Comparison of ENCODE assay signal across 8 cellular contexts in genomic region chr11:125062931-125063428, GRCh38. TPM values are rescaled to one million over a fixed set of nuclear protein-coding genes. Genes with fewer than 3 reads are reported as not detected.
DNase-seq lines count a peak whose midpoint lies in the region; ATAC-seq and TF ChIP-seq lines count a peak whose summit lies in the region.

Gene SLC37A2 (plus strand): TSS chr11:125063305. CDS start chr11:125063368, 63 bp downstream.

- WGBS in HUES64 = under 1% methylated on average over 46 of the region's 46 CpGs

- CTCF ChIA-PET in WTC11 (lab: Charles Lee) = interaction anchor here (0.8 to 2.1 kb wide), 11 partner anchors 15 to 366 kb away, joined by 3 to 14 read pairs (median 6); no protein-coding TSS in a partner anchor

- no peaks in the 10 kb centered on the region for H3K9me3 ChIP-seq in HUES64 (ENCODE audit: insufficient read depth, low read depth, low read length)
- H3K9me3 ChIP-seq in effector memory CD4-positive, alpha-beta T cell (ENCODE audit: control insufficient read depth, low read length) = no peaks in the 10 kb centered on the region

- H3K36me3 Mint-ChIP-seq in WTC11 = no peaks in the 10 kb centered on the region

- peaks cover 61% of the 10 kb centered on the region for H3K27me3 ChIP-seq in HUES64 (ENCODE audit: insufficient read depth, low read length)
- peaks cover 10% of the 10 kb centered on the region for H3K27me3 ChIP-seq in effector memory CD4-positive, alpha-beta T cell (replicated peaks; ENCODE audit: control insufficient read depth, insufficient read depth, low read length, poor library complexity, severe bottlenecking)

- TF ChIP-seq CTCF in WTC11 (IDR thresholded peaks at IDR 0.05) = no peak

- DNase-seq in WTC11 (ENCODE audit: low spot score) = peak; percentile 73
- peak in 2 of 3 donors; percentile 7 to 30 for DNase-seq in effector memory CD4-positive, alpha-beta T cell
- DNase-seq in medulla oblongata (ENCODE audit: extremely low spot score) = peak; percentile 73
- peak; percentile 7 for DNase-seq in stimulated activated CD8-positive, alpha-beta memory T cell treated with anti-CD3 and anti-CD28 coated beads, Interleukin-12 subunit alpha, Interleukin-12 subunit beta, amount 100 ng/mL, for 24 hours (ENCODE audit: extremely low read depth)
- DNase-seq in GDM1 (lab: John Stamatoyannopoulos, UW) = no peak

- no peaks in the 10 kb centered on the region for H3K36me3 ChIP-seq in HUES64 (ENCODE audit: insufficient read depth, low read length)
- no peaks in the 10 kb centered on the region for H3K36me3 ChIP-seq in effector memory CD4-positive, alpha-beta T cell (ENCODE audit: control insufficient read depth, insufficient read depth, low read length)

- peaks cover 59% of the 10 kb centered on the region for H3K27me3 Mint-ChIP-seq in WTC11 (ENCODE audit: low read depth)

- H3K4me3 ChIP-seq in GM08714 (ENCODE audit: low read length) = peak within 1 kb of the TSS; percentile 67; the same call in 1 of the 2 replicates
- peak within 1 kb of the TSS; percentile 80 for H3K4me3 ChIP-seq in HUES64 (ENCODE audit: low read length)
- peak within 1 kb of the TSS; percentile 73 for H3K4me3 ChIP-seq in effector memory CD4-positive, alpha-beta T cell (ENCODE audit: insufficient read depth, low read depth, low read length, poor library complexity, severe bottlenecking)

- H3K9me3 Mint-ChIP-seq in WTC11 = no peaks in the 10 kb centered on the region

- H3K4me3 Mint-ChIP-seq in WTC11 = peak within 1 kb of the TSS; percentile 77

- peaks cover 8% of the 10 kb centered on the region; the same call in 1 of the 2 replicates for H3K4me1 Mint-ChIP-seq in WTC11

- ATAC-seq in GM21576 (IDR thresholded peaks at IDR 0.05; ENCODE audit: unreplicated experiment) (peak; percentile 95), WTC11 (peak; percentile 90)

- H3K27ac ChIP-seq in HUES64 (ENCODE audit: low read depth, low read length) = no peak within 1 kb of the TSS
- H3K27ac ChIP-seq in effector memory CD4-positive, alpha-beta T cell (ENCODE audit: insufficient read depth, low read length, poor library complexity, severe bottlenecking) = no peak within 1 kb of the TSS

- POLR2A ChIA-PET in WTC11 (lab: Charles Lee) = interaction anchor here (0.6 to 1.4 kb wide), 2 partner anchors 109 to 296 kb away, joined by 3 read pairs; partner anchors contain the start of gene CCDC15

- no peak within 1 kb of the TSS for H3K27ac Mint-ChIP-seq in WTC11

- H3K4me1 ChIP-seq in HUES64 (ENCODE audit: insufficient read depth, low read length) = 0 out of 2 replicates have a peak, but pooled peaks cover 3% of the 10 kb centered on the region
- H3K4me1 ChIP-seq in effector memory CD4-positive, alpha-beta T cell (ENCODE audit: control insufficient read depth, insufficient read depth, low read length, poor library complexity, severe bottlenecking) = peaks cover 7% of the 10 kb centered on the region

- H3K9ac ChIP-seq in HUES64 (ENCODE audit: low read depth, low read length) = peak within 1 kb of the TSS; percentile 37; the same call in 1 of the 2 replicates

TF ChIP-seq in WTC11, 78 proteins besides CTCF, POLR2A, EP300 and RAD21 (continues in another document):
- TF ChIP-seq PRRX2 (CRISPR knock-in tag; IDR thresholded peaks at IDR 0.05) = no peak
- TF ChIP-seq ATF3 (CRISPR knock-in tag; conservative IDR thresholded peaks at IDR 0.05) = no peak
- TF ChIP-seq ZNF425 (CRISPR knock-in tag; conservative IDR thresholded peaks at IDR 0.05) = no peak
- TF ChIP-seq GABPB1 (CRISPR knock-in tag; IDR thresholded peaks at IDR 0.05) = no peak
- no peak for TF ChIP-seq E2F4 (CRISPR knock-in tag; IDR thresholded peaks at IDR 0.05; ENCODE audit: borderline replicate concordance, low read depth)
- TF ChIP-seq RELA (CRISPR knock-in tag; IDR thresholded peaks at IDR 0.05; ENCODE audit: borderline replicate concordance) = 0 out of 2 replicates have a peak, but pooled peaks have one; percentile 25
- no peak for TF ChIP-seq ELF4 (CRISPR knock-in tag; IDR thresholded peaks at IDR 0.05; ENCODE audit: low read depth)
- no peak for TF ChIP-seq AFF4 (CRISPR knock-in tag; IDR thresholded peaks at IDR 0.05; ENCODE audit: borderline replicate concordance)
- TF ChIP-seq ETV6 (CRISPR knock-in tag; IDR thresholded peaks at IDR 0.05) = no peak
- no peak for TF ChIP-seq OVOL2 (CRISPR knock-in tag; IDR thresholded peaks at IDR 0.05; ENCODE audit: borderline replicate concordance)
- TF ChIP-seq TEAD4 (CRISPR knock-in tag; IDR thresholded peaks at IDR 0.05) = no peak
- no peak for TF ChIP-seq PREB (CRISPR knock-in tag; IDR thresholded peaks at IDR 0.05; ENCODE audit: borderline replicate concordance)
- TF ChIP-seq TEAD1 (CRISPR knock-in tag; IDR thresholded peaks at IDR 0.05) = no peak; the same call in 1 of the 2 replicates
- TF ChIP-seq ZBTB21 (CRISPR knock-in tag; IDR thresholded peaks at IDR 0.05; ENCODE audit: borderline replicate concordance) = no peak
- TF ChIP-seq EMX1 (CRISPR knock-in tag; IDR thresholded peaks at IDR 0.05) = no peak
- TF ChIP-seq ZNF232 (CRISPR knock-in tag; IDR thresholded peaks at IDR 0.05) = no peak

RNA-seq across cellular contexts. Expression of gene SLC37A2, which starts in this region (rescaled TPM):
- 0.65 TPM for polyA plus RNA-seq in HUES64 (2013, experiment 1 of 2)
- polyA plus RNA-seq in HUES64 (2013, experiment 2 of 2) = 1.8 TPM
- total RNA-seq in WTC11 (2021) = 1.3 to 2.2 TPM (median 2.1 TPM) in 3 replicates
